In genomic region chr1:107691542-107691941, GRCh38 we compare ENCODE assay signal across 1 cellular context.
TF ChIP-seq lines count a peak whose summit lies in the region.

No MANE protein-coding gene starts in this region.

TF ChIP-seq in HEK293, 187 proteins besides CTCF, POLR2A, EP300 and RAD21 (continued from another document):
- TF ChIP-seq, protein P1, sequence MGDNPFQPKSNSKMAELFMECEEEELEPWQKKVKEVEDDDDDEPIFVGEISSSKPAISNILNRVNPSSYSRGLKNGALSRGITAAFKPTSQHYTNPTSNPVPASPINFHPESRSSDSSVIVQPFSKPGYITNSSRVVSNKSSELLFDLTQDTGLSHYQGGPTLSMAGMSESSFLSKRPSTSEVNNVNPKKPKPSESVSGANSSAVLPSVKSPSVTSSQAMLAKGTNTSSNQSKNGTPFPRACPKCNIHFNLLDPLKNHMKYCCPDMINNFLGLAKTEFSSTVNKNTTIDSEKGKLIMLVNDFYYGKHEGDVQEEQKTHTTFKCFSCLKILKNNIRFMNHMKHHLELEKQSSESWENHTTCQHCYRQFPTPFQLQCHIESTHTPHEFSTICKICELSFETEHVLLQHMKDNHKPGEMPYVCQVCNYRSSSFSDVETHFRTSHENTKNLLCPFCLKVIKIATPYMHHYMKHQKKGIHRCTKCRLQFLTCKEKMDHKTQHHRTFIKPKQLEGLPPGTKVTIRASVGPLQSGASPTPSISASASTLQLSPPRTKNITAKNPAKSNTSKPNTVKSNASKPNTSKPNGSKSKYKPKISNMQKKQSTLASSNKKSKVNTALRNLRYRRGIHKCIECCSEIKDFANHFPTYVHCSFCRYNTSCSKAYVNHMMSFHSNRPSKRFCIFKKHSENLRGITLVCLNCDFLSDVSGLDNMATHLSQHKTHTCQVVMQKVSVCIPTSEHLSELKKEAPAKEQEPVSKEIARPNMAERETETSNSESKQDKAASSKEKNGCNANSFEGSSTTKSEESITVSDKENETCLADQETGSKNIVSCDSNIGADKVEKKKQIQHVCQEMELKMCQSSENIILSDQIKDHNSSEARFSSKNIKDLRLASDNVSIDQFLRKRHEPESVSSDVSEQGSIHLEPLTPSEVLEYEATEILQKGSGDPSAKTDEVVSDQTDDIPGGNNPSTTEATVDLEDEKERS (tag by site-specific recombination; IDR thresholded peaks at IDR 0.05), result no peak
- no peak for TF ChIP-seq HOXA7 (CRISPR knock-in tag; IDR thresholded peaks at IDR 0.05; ENCODE audit: borderline replicate concordance)
- TF ChIP-seq ZNF701 (tag by site-specific recombination; IDR thresholded peaks at IDR 0.05), result no peak
- no peak for TF ChIP-seq ZNF423 (tag by site-specific recombination; IDR thresholded peaks at IDR 0.05)
- TF ChIP-seq, protein P2, sequence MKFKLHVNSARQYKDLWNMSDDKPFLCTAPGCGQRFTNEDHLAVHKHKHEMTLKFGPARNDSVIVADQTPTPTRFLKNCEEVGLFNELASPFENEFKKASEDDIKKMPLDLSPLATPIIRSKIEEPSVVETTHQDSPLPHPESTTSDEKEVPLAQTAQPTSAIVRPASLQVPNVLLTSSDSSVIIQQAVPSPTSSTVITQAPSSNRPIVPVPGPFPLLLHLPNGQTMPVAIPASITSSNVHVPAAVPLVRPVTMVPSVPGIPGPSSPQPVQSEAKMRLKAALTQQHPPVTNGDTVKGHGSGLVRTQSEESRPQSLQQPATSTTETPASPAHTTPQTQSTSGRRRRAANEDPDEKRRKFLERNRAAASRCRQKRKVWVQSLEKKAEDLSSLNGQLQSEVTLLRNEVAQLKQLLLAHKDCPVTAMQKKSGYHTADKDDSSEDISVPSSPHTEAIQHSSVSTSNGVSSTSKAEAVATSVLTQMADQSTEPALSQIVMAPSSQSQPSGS (tag by site-specific recombination; IDR thresholded peaks at IDR 0.05; ENCODE audit: low read depth), result no peak
- TF ChIP-seq GLI4 (tag by site-specific recombination; IDR thresholded peaks at IDR 0.05), result no peak
- peak; percentile 39; the same call in 1 of the 2 replicates for TF ChIP-seq ZNF629 (tag by site-specific recombination; IDR thresholded peaks at IDR 0.05)
- 0 out of 2 replicates have a peak, but pooled peaks have one; percentile 30 for TF ChIP-seq MZF1 (tag by site-specific recombination; IDR thresholded peaks at IDR 0.05; ENCODE audit: borderline replicate concordance)
- no peak for TF ChIP-seq ZNF677 (tag by site-specific recombination; IDR thresholded peaks at IDR 0.05)
- no peak for TF ChIP-seq ZNF792 (tag by site-specific recombination; IDR thresholded peaks at IDR 0.05)
- TF ChIP-seq, protein P3, sequence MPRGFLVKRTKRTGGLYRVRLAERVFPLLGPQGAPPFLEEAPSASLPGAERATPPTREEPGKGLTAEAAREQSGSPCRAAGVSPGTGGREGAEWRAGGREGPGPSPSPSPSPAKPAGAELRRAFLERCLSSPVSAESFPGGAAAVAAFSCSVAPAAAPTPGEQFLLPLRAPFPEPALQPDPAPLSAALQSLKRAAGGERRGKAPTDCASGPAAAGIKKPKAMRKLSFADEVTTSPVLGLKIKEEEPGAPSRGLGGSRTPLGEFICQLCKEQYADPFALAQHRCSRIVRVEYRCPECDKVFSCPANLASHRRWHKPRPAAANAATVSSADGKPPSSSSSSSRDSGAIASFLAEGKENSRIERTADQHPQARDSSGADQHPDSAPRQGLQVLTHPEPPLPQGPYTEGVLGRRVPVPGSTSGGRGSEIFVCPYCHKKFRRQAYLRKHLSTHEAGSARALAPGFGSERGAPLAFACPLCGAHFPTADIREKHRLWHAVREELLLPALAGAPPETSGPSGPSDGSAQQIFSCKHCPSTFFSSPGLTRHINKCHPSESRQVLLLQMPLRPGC (tag by site-specific recombination; IDR thresholded peaks at IDR 0.05), result 0 out of 2 replicates have a peak, but pooled peaks have one; percentile 38
- TF ChIP-seq, protein P4, sequence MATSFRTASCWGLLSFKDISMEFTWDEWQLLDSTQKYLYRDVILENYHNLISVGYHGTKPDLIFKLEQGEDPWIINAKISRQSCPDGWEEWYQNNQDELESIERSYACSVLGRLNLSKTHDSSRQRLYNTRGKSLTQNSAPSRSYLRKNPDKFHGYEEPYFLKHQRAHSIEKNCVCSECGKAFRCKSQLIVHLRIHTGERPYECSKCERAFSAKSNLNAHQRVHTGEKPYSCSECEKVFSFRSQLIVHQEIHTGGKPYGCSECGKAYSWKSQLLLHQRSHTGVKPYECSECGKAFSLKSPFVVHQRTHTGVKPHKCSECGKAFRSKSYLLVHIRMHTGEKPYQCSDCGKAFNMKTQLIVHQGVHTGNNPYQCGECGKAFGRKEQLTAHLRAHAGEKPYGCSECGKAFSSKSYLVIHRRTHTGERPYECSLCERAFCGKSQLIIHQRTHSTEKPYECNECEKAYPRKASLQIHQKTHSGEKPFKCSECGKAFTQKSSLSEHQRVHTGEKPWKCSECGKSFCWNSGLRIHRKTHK (tag by site-specific recombination; IDR thresholded peaks at IDR 0.05), result no peak
- TF ChIP-seq ZNF555 (tag by site-specific recombination; conservative IDR thresholded peaks at IDR 0.05), result no peak
- TF ChIP-seq ZNF664 (tag by site-specific recombination; IDR thresholded peaks at IDR 0.05), result no peak
- no peak for TF ChIP-seq ZNF610 (tag by site-specific recombination; IDR thresholded peaks at IDR 0.05; ENCODE audit: borderline replicate concordance)
- no peak for TF ChIP-seq ZNF426 (tag by site-specific recombination; IDR thresholded peaks at IDR 0.05)
- no peak for TF ChIP-seq ZNF623 (tag by site-specific recombination; IDR thresholded peaks at IDR 0.05)
- no peak for TF ChIP-seq ZNF335 (tag by site-specific recombination; conservative IDR thresholded peaks at IDR 0.05)
